ENCODE assay signal across 6 cellular contexts in the genomic region with DNA sequence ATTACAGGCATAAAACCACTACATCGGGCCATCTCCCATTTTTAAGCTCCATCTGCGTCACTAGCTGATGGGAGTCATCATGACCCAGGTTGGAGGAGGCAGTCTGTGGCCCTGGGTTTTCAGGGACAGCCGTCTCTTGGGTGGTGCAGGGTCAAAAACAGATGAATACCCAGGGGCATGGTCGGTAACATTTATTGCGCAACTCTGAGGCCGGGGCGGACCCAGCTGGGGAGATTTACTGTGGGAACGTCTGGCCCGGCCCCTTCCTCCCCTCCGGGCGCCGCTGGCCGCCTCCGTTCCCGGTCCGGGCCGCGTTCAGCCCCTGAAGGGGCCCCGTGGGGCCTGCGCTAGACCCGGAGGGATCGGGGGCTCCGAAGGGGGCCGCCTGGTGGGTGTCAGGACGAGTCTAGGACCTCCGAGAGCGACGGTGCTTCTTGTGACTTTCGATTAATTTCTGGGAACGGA. TPM values are rescaled to one million over a fixed set of nuclear protein-coding genes. Genes with fewer than 3 reads are reported as not detected.
DNase-seq lines count a peak whose midpoint lies in the region; TF ChIP-seq lines count a peak whose summit lies in the region.

No MANE protein-coding gene starts in this region.

- H3K4me2 ChIP-seq in trophoblast cell (ENCODE audit: low read length), result peak overlapping the region; percentile 46

- no peak for DNase-seq in dorsolateral prefrontal cortex
- DNase-seq in trophoblast cell, result peak; percentile 35 to 36
- no peak for DNase-seq in activated CD8-positive, alpha-beta memory T cell treated with anti-CD3 and anti-CD28 coated beads, Interleukin-2, amount 50 U/mL, for 4 hours
- DNase-seq in activated CD4-positive, alpha-beta T cell treated with anti-CD3 and anti-CD28 coated beads, Interleukin-2, amount 10 ng/mL, durations not matched to agents 7 days and 5 days, result no peak
- DNase-seq in activated naive CD4-positive, alpha-beta T cell (lab: John Stamatoyannopoulos, UW), result no peak

- H3K9ac ChIP-seq in HUES64 (ENCODE audit: low read depth, low read length) (no peak overlapping the region), trophoblast cell (ENCODE audit: low read length) (no peak overlapping the region)

- no peak overlapping the region for H2BK120ac ChIP-seq in trophoblast cell (ENCODE audit: insufficient read depth, low read length, poor library complexity)

- H3K27ac ChIP-seq in HUES64 (ENCODE audit: low read depth, low read length) (no peak overlapping the region), dorsolateral prefrontal cortex (peak overlapping the region in 27 of 59 donors; percentile 8 to 71 (median 41)), trophoblast cell (ENCODE audit: low read depth, low read length) (no peak overlapping the region)

- peaks cover 32% of the 10 kb centered on the region for H3K4me1 Mint-ChIP-seq in activated CD4-positive, alpha-beta T cell treated with anti-CD3 and anti-CD28 coated beads, Interleukin-2, amount 10 ng/mL, durations not matched to agents 7 days and 5 days

- WGBS in HUES64, result 7% methylated on average over 30 of the region's 30 CpGs
- no CpG with 5 or more reads among the region's 30 CpGs for WGBS in trophoblast cell (ENCODE audit: extremely low coverage, insufficient coverage, insufficient read length)

- no peak overlapping the region for H3K18ac ChIP-seq in trophoblast cell (ENCODE audit: low read length)

- H3K79me1 ChIP-seq in trophoblast cell (ENCODE audit: low read length), result peaks cover 7% of the 10 kb centered on the region

- H3K27me3 ChIP-seq in HUES64 (ENCODE audit: insufficient read depth, low read length), result peaks cover 71% of the 10 kb centered on the region
- H3K27me3 ChIP-seq in dorsolateral prefrontal cortex, result peaks cover 0 to 73% (median 54%) of the 10 kb centered on the region in 45 donors
- peaks cover 8% of the 10 kb centered on the region for H3K27me3 ChIP-seq in trophoblast cell (ENCODE audit: insufficient read depth, low read length)

- no peaks in the 10 kb centered on the region for H3K9me3 Mint-ChIP-seq in activated CD4-positive, alpha-beta T cell treated with anti-CD3 and anti-CD28 coated beads, Interleukin-2, amount 10 ng/mL, durations not matched to agents 7 days and 5 days

- H2BK5ac ChIP-seq in trophoblast cell (ENCODE audit: low read depth, low read length, poor library complexity), result no peak overlapping the region

- peaks cover 68% of the 10 kb centered on the region for H3K27me3 Mint-ChIP-seq in activated CD4-positive, alpha-beta T cell treated with anti-CD3 and anti-CD28 coated beads, Interleukin-2, amount 10 ng/mL, durations not matched to agents 7 days and 5 days

- H3K36me3 ChIP-seq in HUES64 (ENCODE audit: insufficient read depth, low read length) (no peaks in the 10 kb centered on the region), trophoblast cell (ENCODE audit: control insufficient read depth in 1 of 2, insufficient read depth in 2 of 2, low read length in 2 of 2) (no peaks in the 10 kb centered on the region)

- no peak overlapping the region for H4K91ac ChIP-seq in trophoblast cell (ENCODE audit: low read depth, low read length)

- H3K4me3 Mint-ChIP-seq in activated CD4-positive, alpha-beta T cell treated with anti-CD3 and anti-CD28 coated beads, Interleukin-2, amount 10 ng/mL, durations not matched to agents 7 days and 5 days, result no peak overlapping the region

- no peak overlapping the region for H3K14ac ChIP-seq in trophoblast cell (ENCODE audit: low read length)

- no peak for TF ChIP-seq CTCF in dorsolateral prefrontal cortex (IDR thresholded peaks at IDR 0.05 in 54 of 56, conservative IDR thresholded peaks at IDR 0.05 in 2 of 56; ENCODE audit: low read depth in 1 of 56, partially characterized antibody in 56 of 56)

- H2AFZ ChIP-seq in trophoblast cell (ENCODE audit: insufficient read depth, low read length, poor library complexity), result no peak overlapping the region

- intact Hi-C loops in dorsolateral prefrontal cortex (cut with DNase I), result no loop called here

- CTCF ChIA-PET in activated CD4-positive, alpha-beta T cell treated with anti-CD3 and anti-CD28 coated beads, Interleukin-2, amount 10 ng/mL, durations not matched to agents 7 days and 5 days (lab: Charles Lee), result interaction anchor here (0.9 to 4.5 kb wide), 5 partner anchors 11 to 142 kb away, joined by 3 to 26 read pairs (median 4); partner anchors contain the start of genes ODAD3 and PRKCSH

- peaks cover 2% of the 10 kb centered on the region for H3K79me2 ChIP-seq in trophoblast cell (ENCODE audit: control insufficient read depth, insufficient read depth, low read length, poor library complexity)

- H2BK12ac ChIP-seq in trophoblast cell (ENCODE audit: low read length), result no peak overlapping the region

- H2AK5ac ChIP-seq in trophoblast cell (ENCODE audit: low read length), result no peak overlapping the region

- H3K27ac Mint-ChIP-seq in activated CD4-positive, alpha-beta T cell treated with anti-CD3 and anti-CD28 coated beads, Interleukin-2, amount 10 ng/mL, durations not matched to agents 7 days and 5 days, result no peak overlapping the region

- H3K23ac ChIP-seq in trophoblast cell (ENCODE audit: low read length), result no peak overlapping the region

- peaks cover 4% of the 10 kb centered on the region; the same call in 1 of the 2 replicates for H3K4me1 ChIP-seq in HUES64 (ENCODE audit: insufficient read depth, low read length)
- peaks cover 18 to 24% of the 10 kb centered on the region in 2 experiments for H3K4me1 ChIP-seq in trophoblast cell (ENCODE audit: control insufficient read depth in 1 of 2, insufficient read depth in 2 of 2, low read length in 2 of 2)

- POLR2A ChIA-PET in activated CD4-positive, alpha-beta T cell treated with anti-CD3 and anti-CD28 coated beads, Interleukin-2, amount 10 ng/mL, durations not matched to agents 7 days and 5 days (lab: Charles Lee), result no interaction called here

- H4K12ac ChIP-seq in trophoblast cell (ENCODE audit: low read depth, low read length), result no peak overlapping the region

- no peak overlapping the region for H4K8ac ChIP-seq in trophoblast cell (ENCODE audit: low read depth, low read length)

- H3K4me3 ChIP-seq in HUES64 (ENCODE audit: low read length) (peak overlapping the region; percentile 54), dorsolateral prefrontal cortex (peak overlapping the region in 58 of 59 donors; percentile 2 to 64 (median 44)), trophoblast cell (ENCODE audit: low read depth, low read length) (no peak overlapping the region)

- H3K9me3 ChIP-seq in HUES64 (ENCODE audit: insufficient read depth, low read depth, low read length) (no peaks in the 10 kb centered on the region), trophoblast cell (ENCODE audit: insufficient read depth, low read depth, low read length) (peaks cover 13% of the 10 kb centered on the region)

- no peak overlapping the region for H3K4ac ChIP-seq in trophoblast cell (ENCODE audit: low read depth, low read length)

- H3K36me3 Mint-ChIP-seq in activated CD4-positive, alpha-beta T cell treated with anti-CD3 and anti-CD28 coated beads, Interleukin-2, amount 10 ng/mL, durations not matched to agents 7 days and 5 days (ENCODE audit: low read depth), result no peaks in the 10 kb centered on the region

RNA-seq across cellular contexts. Expression of gene RGL3, which starts 1.3 kb away (rescaled TPM):
- polyA plus RNA-seq in HUES64 (2013, experiment 1 of 2), result 9.8 TPM
- 12.3 TPM for polyA plus RNA-seq in HUES64 (2013, experiment 2 of 2)
- 10 to 100 TPM in 111 of 120 experiments, 1 to 10 TPM in 9; 7.4 to 50.1 (median 15.3) TPM for total RNA-seq in dorsolateral prefrontal cortex
- 27.2 and 29.7 TPM in 2 replicates for polyA plus RNA-seq in trophoblast cell (2013)
- not detected for total RNA-seq in activated CD4-positive, alpha-beta T cell treated with anti-CD3 and anti-CD28 coated beads, Interleukin-2, amount 10 ng/mL, durations not matched to agents 7 days and 5 days

RNA-seq across cellular contexts. Expression of gene ODAD3, which starts 14.5 kb away (rescaled TPM):
- polyA plus RNA-seq in HUES64 (2013, experiment 1 of 2), result 0.20 TPM
- 0.76 TPM for polyA plus RNA-seq in HUES64 (2013, experiment 2 of 2)
- total RNA-seq in dorsolateral prefrontal cortex, result 10 to 100 TPM in 3 of 120 experiments, 1 to 10 TPM in 117; 1.5 to 15.0 (median 4.5) TPM
- 0.18 and 0.42 TPM in 2 replicates for polyA plus RNA-seq in trophoblast cell (2013)
- not detected for total RNA-seq in activated CD4-positive, alpha-beta T cell treated with anti-CD3 and anti-CD28 coated beads, Interleukin-2, amount 10 ng/mL, durations not matched to agents 7 days and 5 days

RNA-seq across cellular contexts. Expression of gene PRKCSH, which starts 15.0 kb away (rescaled TPM):
- 224 TPM for polyA plus RNA-seq in HUES64 (2013, experiment 1 of 2)
- 245 TPM for polyA plus RNA-seq in HUES64 (2013, experiment 2 of 2)
- total RNA-seq in dorsolateral prefrontal cortex, result 100 to 1,000 TPM; 166 to 389 (median 218) TPM
- polyA plus RNA-seq in trophoblast cell (2013), result 250 TPM in 2 replicates
- total RNA-seq in activated CD4-positive, alpha-beta T cell treated with anti-CD3 and anti-CD28 coated beads, Interleukin-2, amount 10 ng/mL, durations not matched to agents 7 days and 5 days, result 100 to 1,000 TPM; 321 to 338 TPM

RNA-seq across cellular contexts. Expression of gene EPOR, which starts 36.3 kb away (rescaled TPM):
- 4.4 TPM for polyA plus RNA-seq in HUES64 (2013, experiment 1 of 2)
- polyA plus RNA-seq in HUES64 (2013, experiment 2 of 2), result 4.7 TPM
- total RNA-seq in dorsolateral prefrontal cortex, result 10 to 100 TPM in 61 of 120 experiments, 1 to 10 TPM in 59; 5.5 to 25.9 (median 10.1) TPM
- polyA plus RNA-seq in trophoblast cell (2013), result 5.1 and 5.2 TPM in 2 replicates
- 1 to 10 TPM; 5.4 to 5.8 TPM for total RNA-seq in activated CD4-positive, alpha-beta T cell treated with anti-CD3 and anti-CD28 coated beads, Interleukin-2, amount 10 ng/mL, durations not matched to agents 7 days and 5 days

RNA-seq across cellular contexts. Expression of gene SWSAP1, which starts 46.0 kb away (rescaled TPM):
- 3.6 TPM for polyA plus RNA-seq in HUES64 (2013, experiment 1 of 2)
- 3.0 TPM for polyA plus RNA-seq in HUES64 (2013, experiment 2 of 2)
- 1 to 10 TPM in 67 of 120 experiments, under 1 TPM in 52, not detected in 1; 0.29 to 2.7 (median 1.1) TPM for total RNA-seq in dorsolateral prefrontal cortex
- polyA plus RNA-seq in trophoblast cell (2013), result 3.2 and 3.6 TPM in 2 replicates
- 1 to 10 TPM; 2.9 to 3.5 TPM for total RNA-seq in activated CD4-positive, alpha-beta T cell treated with anti-CD3 and anti-CD28 coated beads, Interleukin-2, amount 10 ng/mL, durations not matched to agents 7 days and 5 days

Comparison
In these comparisons a context has a peak if more than half of its experiments do, and no peak if none do; other contexts are left out.
1. DNase-seq: peak in trophoblast cell (2 of 2); none in dorsolateral prefrontal cortex (0 of 10), activated CD8-positive, alpha-beta memory T cell treated with anti-CD3 and anti-CD28 coated beads, Interleukin-2, amount 50 U/mL, for 4 hours (single experiment), activated CD4-positive, alpha-beta T cell treated with anti-CD3 and anti-CD28 coated beads, Interleukin-2, amount 10 ng/mL, durations not matched to agents 7 days and 5 days (single experiment) and activated naive CD4-positive, alpha-beta T cell (0 of 4).
2. RNA of gene RGL3, which starts 1.3 kb away (total RNA-seq): 7.4 to 50.1 TPM in dorsolateral prefrontal cortex; not detected in activated CD4-positive, alpha-beta T cell treated with anti-CD3 and anti-CD28 coated beads, Interleukin-2, amount 10 ng/mL, durations not matched to agents 7 days and 5 days; every median in the first group is over 4 times any median in the second.